Comparison of ENCODE assay signal across 16 cellular contexts in the genomic region with DNA sequence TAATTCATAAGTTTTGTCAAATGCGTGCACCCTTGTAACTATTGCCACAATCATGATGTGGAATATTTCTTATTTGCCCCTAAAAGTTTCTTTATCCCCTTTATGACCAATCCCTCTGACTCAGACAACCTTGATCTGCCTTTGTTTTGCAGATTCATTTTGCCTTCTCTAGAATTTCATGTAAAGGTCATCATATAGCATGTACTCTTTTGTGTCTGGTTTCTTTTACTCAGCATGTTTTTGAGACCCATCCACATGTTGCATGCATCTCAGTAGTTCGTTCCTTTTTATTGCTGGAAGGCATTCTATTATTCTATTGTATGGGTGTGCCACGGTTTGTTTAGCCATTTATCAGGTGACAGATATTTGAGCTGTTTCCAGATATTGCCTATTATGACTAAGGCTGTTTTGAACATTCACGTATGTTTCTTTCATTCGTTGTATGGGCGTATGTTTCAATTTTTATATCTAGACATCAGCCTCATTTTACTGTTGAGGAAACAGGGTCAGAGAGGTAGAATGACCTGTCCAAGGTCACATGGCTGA.
"Had no signal": no experiment of that assay in that cellular context is flagged by ENCODE, and none has a peak within 500 bp of the region (broad histone marks: within the 10 kb centered on the region; RNA-seq: fewer than 3 reads in every experiment).

No MANE protein-coding gene starts in this region.

- H3K9me3 ChIP-seq: gastroesophageal sphincter, heart left ventricle, left ventricle myocardium inferior, mucosa of descending colon had no signal

- DNase-seq: activated CD4-positive, alpha-beta T cell treated with anti-CD3 and anti-CD28 coated beads for 36 hours; activated CD4-positive, alpha-beta T cell treated with anti-CD3 and anti-CD28 coated beads, Interleukin-2, amount 50 U/mL, for 48 hours; activated gamma-delta T cell; dermis blood vessel endothelial cell; effector memory CD8-positive, alpha-beta T cell; heart left ventricle; kidney; left ventricle myocardium inferior; mucosa of descending colon; naive B cell; retina; trophoblast cell had no signal

- FAIRE-seq: kidney, TTC549 had no signal

- H3K36me3 ChIP-seq: cardiac muscle cell, heart left ventricle, left ventricle myocardium inferior had no signal

- H3K27me3 ChIP-seq: cardiac muscle cell, gastroesophageal sphincter, heart left ventricle had no signal

- ATAC-seq: activated CD4-positive, alpha-beta T cell treated with anti-CD3 and anti-CD28 coated beads for 36 hours; effector memory CD8-positive, alpha-beta T cell; gastroesophageal sphincter; heart left ventricle; mucosa of descending colon; WTC11 had no signal

- H3K27ac ChIP-seq: cardiac muscle cell, gastroesophageal sphincter, heart left ventricle, left ventricle myocardium inferior had no signal

- H3K4me3 ChIP-seq: cardiac muscle cell, gastroesophageal sphincter, heart left ventricle, left ventricle myocardium inferior, mucosa of descending colon had no signal
